ENCODE assay signal across 9 cellular contexts in genomic region chr4:40238700-40239548, GRCh38. TPM values are rescaled to one million over a fixed set of nuclear protein-coding genes. Genes with fewer than 3 reads are reported as not detected.
DNase-seq lines count a peak whose midpoint lies in the region; ATAC-seq and TF ChIP-seq lines count a peak whose summit lies in the region.
"Had no signal": no experiment of that assay in that cellular context is flagged by ENCODE, and none has a peak within 500 bp of the region (broad histone marks: within the 10 kb centered on the region; RNA-seq: fewer than 3 reads in every experiment).

No MANE protein-coding gene starts in this region.

- H3K27ac ChIP-seq in mammary epithelial cell (ENCODE audit: insufficient read depth, low read depth, low read length), result no peak overlapping the region
- H3K27ac ChIP-seq: KMS-11 had no signal

- in situ Hi-C loops in mammary epithelial cell (cut with MboI; ENCODE audit: low sequenced_read_pairs in 2 of 2), result no loop called here

- ATAC-seq in HG03354 (IDR thresholded peaks at IDR 0.05; ENCODE audit: poor library complexity, severe bottlenecking, unreplicated experiment), result no peak

- BruUV-seq in mammary epithelial cell (replicated peaks; lab: Mats Ljungman, UMichigan), result no TSS peak

- H3K27me3 ChIP-seq in mammary epithelial cell (ENCODE audit: insufficient read depth, low read length), result no peaks in the 10 kb centered on the region

- H3K27me3 Mint-ChIP-seq in T-helper 2 cell treated with Interferon-gamma antibody and Interleukin-4, amounts not matched to agents 5 μg/mL and 100 μg/mL, for 36 hours (ENCODE audit: low read depth), result no peaks in the 10 kb centered on the region
- no peaks in the 10 kb centered on the region for H3K27me3 Mint-ChIP-seq in activated naive CD4-positive, alpha-beta T cell treated with anti-CD3 and anti-CD28 coated beads, Interleukin-2, amount 50 U/mL, for 24 hours
- peaks cover 6% of the 10 kb centered on the region for H3K27me3 Mint-ChIP-seq in glutamatergic neuron (ENCODE audit: unreplicated experiment)

- H3K4me3 ChIP-seq in mammary epithelial cell (replicated peaks in 1 of 3; ENCODE audit: insufficient read depth in 1 of 3, low read depth in 2 of 3, low read length in 3 of 3), result no peak overlapping the region

- no peaks in the 10 kb centered on the region for H4K20me1 ChIP-seq in mammary epithelial cell (ENCODE audit: insufficient read depth, low read length)

- peaks cover 78% of the 10 kb centered on the region for H3K36me3 Mint-ChIP-seq in T-helper 2 cell treated with Interferon-gamma antibody and Interleukin-4, amounts not matched to agents 5 μg/mL and 100 μg/mL, for 36 hours (ENCODE audit: low read depth)
- H3K36me3 Mint-ChIP-seq in activated naive CD4-positive, alpha-beta T cell treated with anti-CD3 and anti-CD28 coated beads, Interleukin-2, amount 50 U/mL, for 24 hours, result peaks cover 46% of the 10 kb centered on the region
- H3K36me3 Mint-ChIP-seq in glutamatergic neuron (ENCODE audit: unreplicated experiment), result no peaks in the 10 kb centered on the region

- no peak for TF ChIP-seq CTCF in glutamatergic neuron (IDR thresholded peaks at IDR 0.05; ENCODE audit: partially characterized antibody, unreplicated experiment)
- no peak for TF ChIP-seq CTCF in mammary epithelial cell (conservative IDR thresholded peaks at IDR 0.05 in 1 of 2, IDR thresholded peaks at IDR 0.05 in 1 of 2; ENCODE audit: extremely low read depth in 1 of 2, insufficient read depth in 1 of 2, low read depth in 1 of 2, low read length in 2 of 2)

- H2AFZ ChIP-seq in mammary epithelial cell (ENCODE audit: low read depth, low read length), result no peak overlapping the region

- H3K4me3 Mint-ChIP-seq in T-helper 2 cell treated with Interferon-gamma antibody and Interleukin-4, amounts not matched to agents 5 μg/mL and 100 μg/mL, for 36 hours, result peak overlapping the region; percentile 78
- H3K4me3 Mint-ChIP-seq in activated naive CD4-positive, alpha-beta T cell treated with anti-CD3 and anti-CD28 coated beads, Interleukin-2, amount 50 U/mL, for 24 hours, result peak overlapping the region; percentile 77
- H3K4me3 Mint-ChIP-seq in glutamatergic neuron (ENCODE audit: unreplicated experiment), result no peak overlapping the region

- DNase-seq in DMS79 treated with DMSO at 0.1 percent for 48 hours (lab: John Stamatoyannopoulos, UW) (peak; percentile 70), NCI-H1694 (lab: John Stamatoyannopoulos, UW) (no peak), glutamatergic neuron (no peak), mammary epithelial cell (no peak)
- DNase-seq in T-helper 2 cell treated with Interferon-gamma antibody and Interleukin-4, amounts not matched to agents 5 μg/mL and 100 μg/mL, for 36 hours (ENCODE audit: low spot score), result peak; percentile 74
- DNase-seq in stimulated activated CD4-positive, alpha-beta T cell treated with anti-CD3 and anti-CD28 coated beads, Interleukin-15, amount 100 ng/mL, for 24 hours, result peak; percentile 85

- peaks cover 83% of the 10 kb centered on the region for H3K4me1 Mint-ChIP-seq in T-helper 2 cell treated with Interferon-gamma antibody and Interleukin-4, amounts not matched to agents 5 μg/mL and 100 μg/mL, for 36 hours (ENCODE audit: low read depth)
- H3K4me1 Mint-ChIP-seq in activated naive CD4-positive, alpha-beta T cell treated with anti-CD3 and anti-CD28 coated beads, Interleukin-2, amount 50 U/mL, for 24 hours, result peaks cover 96% of the 10 kb centered on the region
- H3K4me1 Mint-ChIP-seq in glutamatergic neuron (ENCODE audit: low read depth, unreplicated experiment), result no peaks in the 10 kb centered on the region

- no peaks in the 10 kb centered on the region for H3K79me2 ChIP-seq in mammary epithelial cell (ENCODE audit: insufficient read depth, low read length)

- no peak overlapping the region for H3K9ac ChIP-seq in mammary epithelial cell (ENCODE audit: insufficient read depth, low read length)
- H3K9ac ChIP-seq: KMS-11 had no signal

- H3K36me3 ChIP-seq in mammary epithelial cell (ENCODE audit: insufficient read depth, low read length), result no peaks in the 10 kb centered on the region

- 93% methylated on average over 12 of the region's 12 CpGs for whole genome bisulfite sequencing in mammary epithelial cell (ENCODE audit: low coverage, missing lambda C conversion rate)

- dilution Hi-C loops in mammary epithelial cell (cut with HindIII; ENCODE audit: low sequenced_read_pairs), result no loop called here

- intact Hi-C loops in mammary epithelial cell (cut with micrococcal nuclease), result no loop called here

- H3K4me1 ChIP-seq in mammary epithelial cell (ENCODE audit: insufficient read depth, low read length), result no peaks in the 10 kb centered on the region

- CTCF ChIA-PET in mammary epithelial cell (lab: Charles Lee; ENCODE audit: low non-redundant PET), result no interaction called here

- no peak overlapping the region for H3K4me2 ChIP-seq in mammary epithelial cell (ENCODE audit: insufficient read depth, low read depth, low read length)
- H3K4me2 ChIP-seq: KMS-11 had no signal

- H3K27ac Mint-ChIP-seq in T-helper 2 cell treated with Interferon-gamma antibody and Interleukin-4, amounts not matched to agents 5 μg/mL and 100 μg/mL, for 36 hours, result peak overlapping the region; percentile 92
- peak overlapping the region; percentile 99 for H3K27ac Mint-ChIP-seq in activated naive CD4-positive, alpha-beta T cell treated with anti-CD3 and anti-CD28 coated beads, Interleukin-2, amount 50 U/mL, for 24 hours
- H3K27ac Mint-ChIP-seq in glutamatergic neuron (ENCODE audit: unreplicated experiment), result no peak overlapping the region

- no peaks in the 10 kb centered on the region for H3K9me3 ChIP-seq in mammary epithelial cell (replicated peaks; ENCODE audit: insufficient read depth, low read length)

- H3K9me3 Mint-ChIP-seq in T-helper 2 cell treated with Interferon-gamma antibody and Interleukin-4, amounts not matched to agents 5 μg/mL and 100 μg/mL, for 36 hours, result no peaks in the 10 kb centered on the region
- no peaks in the 10 kb centered on the region for H3K9me3 Mint-ChIP-seq in activated naive CD4-positive, alpha-beta T cell treated with anti-CD3 and anti-CD28 coated beads, Interleukin-2, amount 50 U/mL, for 24 hours
- peaks cover 5% of the 10 kb centered on the region for H3K9me3 Mint-ChIP-seq in glutamatergic neuron (ENCODE audit: unreplicated experiment)

RNA-seq across cellular contexts. Expression of gene RHOH, which starts 42.1 kb away (rescaled TPM):
- total RNA-seq in glutamatergic neuron (ENCODE audit: unreplicated experiment) (not detected), mammary epithelial cell (not detected)
- not detected for polyA plus RNA-seq in mammary epithelial cell
- not detected for polyA minus RNA-seq in mammary epithelial cell

Comparison
In these comparisons a context has a peak if more than half of its experiments do, and no peak if none do; other contexts are left out.
1. DNase-seq: peak in DMS79 treated with DMSO at 0.1 percent for 48 hours (single experiment), T-helper 2 cell treated with Interferon-gamma antibody and Interleukin-4, amounts not matched to agents 5 μg/mL and 100 μg/mL, for 36 hours (single experiment) and stimulated activated CD4-positive, alpha-beta T cell treated with anti-CD3 and anti-CD28 coated beads, Interleukin-15, amount 100 ng/mL, for 24 hours (single experiment); none in NCI-H1694 (single experiment), glutamatergic neuron (single experiment) and mammary epithelial cell (single experiment).